In the genomic region with DNA sequence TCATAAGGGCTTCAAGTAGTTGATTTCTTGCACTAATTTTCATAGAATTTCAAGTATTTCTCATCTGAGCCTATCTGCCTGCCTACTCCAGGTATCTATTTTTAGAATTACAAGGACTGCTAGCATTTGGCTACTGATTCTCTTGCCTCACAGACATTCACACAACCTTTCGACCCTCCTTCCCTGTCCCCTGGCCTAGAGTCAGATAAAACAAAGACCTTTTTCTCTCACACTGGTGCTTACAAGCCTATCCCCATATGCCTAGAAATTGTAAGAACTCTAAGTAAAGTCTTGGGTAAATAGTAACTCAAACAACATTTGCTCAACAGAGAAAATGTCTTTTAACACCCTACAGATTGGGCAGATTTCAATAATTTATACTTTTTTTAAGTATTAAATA, we compare ENCODE assay signal across 12 cellular contexts.
"Had no signal": no experiment of that assay in that cellular context is flagged by ENCODE, and none has a peak within 500 bp of the region (broad histone marks: within the 10 kb centered on the region; RNA-seq: fewer than 3 reads in every experiment).

No MANE protein-coding gene starts in this region.

- H3K27me3 ChIP-seq: ovary, SJSA1, tibial nerve had no signal

- H3K4me1 ChIP-seq: SJSA1 had no signal

- H3K27ac ChIP-seq: ovary, SJSA1, tibial nerve had no signal

- H3K9me3 Mint-ChIP-seq: activated T-helper 1 cell treated with anti-CD3 and anti-CD28 coated beads, Interleukin-12 subunit alpha, Interleukin-12 subunit beta, Interleukin-2, Interleukin-4 antibody, amounts not matched to agents 30 ng/mL and 10 ng/mL and 1 ng/mL, durations not matched to agents 14 hours and 24 hours and 36 hours; central memory CD8-positive, alpha-beta T cell; endodermal cell; nephron progenitor cell had no signal

- H3K27me3 Mint-ChIP-seq: central memory CD8-positive, alpha-beta T cell had no signal

- H3K4me1 Mint-ChIP-seq: nephron progenitor cell had no signal

- H3K9me3 ChIP-seq: ovary, SJSA1, tibial nerve had no signal

- DNase-seq: activated CD4-positive, alpha-beta T cell treated with anti-CD3 and anti-CD28 coated beads for 1 hour; activated CD4-positive, alpha-beta T cell treated with anti-CD3 and anti-CD28 coated beads, Interleukin-2, amount 50 U/mL, for 48 hours; activated CD8-positive, alpha-beta memory T cell treated with anti-CD3 and anti-CD28 coated beads, Interleukin-2, amount 50 U/mL, for 48 hours; activated naive CD4-positive, alpha-beta T cell; endodermal cell; nephron progenitor cell; ovary; SW 1271 had no signal

- H3K4me3 ChIP-seq: ovary, SJSA1, tibial nerve had no signal

- H3K27ac Mint-ChIP-seq: activated T-helper 1 cell treated with anti-CD3 and anti-CD28 coated beads, Interleukin-12 subunit alpha, Interleukin-12 subunit beta, Interleukin-2, Interleukin-4 antibody, amounts not matched to agents 30 ng/mL and 10 ng/mL and 1 ng/mL, durations not matched to agents 14 hours and 24 hours and 36 hours; endodermal cell; nephron progenitor cell had no signal

- H3K36me3 ChIP-seq: ovary had no signal

- H3K4me3 Mint-ChIP-seq: activated T-helper 1 cell treated with anti-CD3 and anti-CD28 coated beads, Interleukin-12 subunit alpha, Interleukin-12 subunit beta, Interleukin-2, Interleukin-4 antibody, amounts not matched to agents 30 ng/mL and 10 ng/mL and 1 ng/mL, durations not matched to agents 14 hours and 24 hours and 36 hours; central memory CD8-positive, alpha-beta T cell; endodermal cell; nephron progenitor cell had no signal
